In the genomic region with DNA sequence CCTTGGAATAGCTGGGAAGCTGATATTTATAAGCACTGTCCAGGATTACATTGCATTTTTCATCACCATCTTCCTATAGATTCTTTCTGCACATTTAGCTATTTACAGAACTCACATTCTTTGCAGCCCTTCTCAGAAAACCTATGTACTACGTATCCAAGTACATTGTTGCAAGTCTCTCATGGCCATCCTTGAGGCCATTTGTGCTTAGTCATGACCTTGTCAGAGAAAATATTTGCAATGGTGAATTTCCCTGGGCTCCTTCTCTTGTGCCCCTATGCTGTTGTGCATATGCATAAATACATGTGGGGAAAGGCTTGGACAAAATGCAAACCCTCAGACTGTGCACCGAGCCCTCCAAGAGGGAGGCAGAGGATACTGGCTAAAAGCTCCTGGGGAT, we compare ENCODE assay signal across 33 cellular contexts. TPM values are rescaled to one million over a fixed set of nuclear protein-coding genes. Genes with fewer than 3 reads are reported as not detected.
"Had no signal": no experiment of that assay in that cellular context is flagged by ENCODE, and none has a peak within 500 bp of the region (broad histone marks: within the 10 kb centered on the region; RNA-seq: fewer than 3 reads in every experiment).

No MANE protein-coding gene starts in this region.

- H3K4me3 Mint-ChIP-seq: dendritic cell treated with granulocyte-macrophage colony-stimulating factor and Interleukin-4, amounts not matched to agents 40 ng/mL and 50 ng/mL, for 4 days; effector memory CD8-positive, alpha-beta T cell; endodermal cell; mesothelial cell of epicardium had no signal

- H3K36me3 ChIP-seq: colonic mucosa, esophagus squamous epithelium, gastrocnemius medialis, heart right ventricle, left lung, lower lobe of right lung had no signal

- H3K4me1 ChIP-seq: colonic mucosa, esophagus squamous epithelium, gastrocnemius medialis, heart right ventricle, left lung, lower lobe of right lung had no signal

- H3K4me3 ChIP-seq: colonic mucosa, esophagus squamous epithelium, gastrocnemius medialis, heart right ventricle, left lung, lower lobe of right lung, mucosa of descending colon had no signal

- H3K9me3 ChIP-seq: colonic mucosa, esophagus squamous epithelium, gastrocnemius medialis, heart right ventricle, left lung, lower lobe of right lung, mucosa of descending colon had no signal

- H3K36me3 Mint-ChIP-seq: mesothelial cell of epicardium had no signal

- FAIRE-seq: endometrium, islet of Langerhans, keratinocyte had no signal

- H3K27ac Mint-ChIP-seq: dendritic cell treated with granulocyte-macrophage colony-stimulating factor and Interleukin-4, amounts not matched to agents 40 ng/mL and 50 ng/mL, for 4 days; effector memory CD8-positive, alpha-beta T cell; endodermal cell; mesothelial cell of epicardium had no signal

- H3K9me3 Mint-ChIP-seq: dendritic cell treated with granulocyte-macrophage colony-stimulating factor and Interleukin-4, amounts not matched to agents 40 ng/mL and 50 ng/mL, for 4 days; effector memory CD8-positive, alpha-beta T cell had no signal

- DNase-seq: colonic mucosa; cortex of kidney; effector CD8-positive, alpha-beta T cell; effector memory CD8-positive, alpha-beta T cell; endodermal cell; esophagus squamous epithelium; foreskin fibroblast; foreskin melanocyte; gastrocnemius medialis; glutamatergic neuron; head of caudate nucleus; heart right ventricle; hippocampal formation; left cardiac atrium; left lung; left ventricle myocardium superior; lower lobe of right lung; mesenchymal stem cell; mucosa of descending colon had no signal

- ATAC-seq: effector memory CD8-positive, alpha-beta T cell; esophagus mucosa; gastrocnemius medialis; heart right ventricle; left cardiac atrium; left lung; left ventricle myocardium superior; lower lobe of right lung; mucosa of descending colon had no signal

- H3K27me3 ChIP-seq: colonic mucosa, gastrocnemius medialis had no signal

- H3K4me1 Mint-ChIP-seq: endodermal cell, mesothelial cell of epicardium had no signal

- H3K27ac ChIP-seq: colonic mucosa, epithelial cell of prostate, esophagus squamous epithelium, gastrocnemius medialis, heart right ventricle, left lung, lower lobe of right lung had no signal

RNA-seq across cellular contexts. Expression of a gene that starts 19.5 kb away (rescaled TPM):
- total RNA-seq: colonic mucosa, dermis microvascular lymphatic vessel endothelial cell, endodermal cell, gastrocnemius medialis, glomerular endothelial cell, heart right ventricle, kidney epithelial cell, left cardiac atrium, left lung, left ventricle myocardium superior, lower leg skin, lower lobe of right lung, lung microvascular endothelial cell, mesenteric fat pad, mesothelial cell of epicardium, mucosa of descending colon, myocyte had no signal
- polyA plus RNA-seq: heart right ventricle, keratinocyte had no signal

RNA-seq across cellular contexts. Expression of a gene that starts 27.9 kb away (rescaled TPM):
- total RNA-seq: colonic mucosa, dermis microvascular lymphatic vessel endothelial cell, endodermal cell, gastrocnemius medialis, glomerular endothelial cell, heart right ventricle, kidney epithelial cell, left cardiac atrium, left lung, left ventricle myocardium superior, lower lobe of right lung, lung microvascular endothelial cell, mesenteric fat pad, mesothelial cell of epicardium, mucosa of descending colon, myocyte had no signal
- polyA plus RNA-seq: heart right ventricle had no signal

RNA-seq across cellular contexts. Expression of a gene that starts 34.3 kb away (rescaled TPM):
- total RNA-seq: colonic mucosa, dermis microvascular lymphatic vessel endothelial cell, endodermal cell, gastrocnemius medialis, glomerular endothelial cell, heart right ventricle, left cardiac atrium, left lung, left ventricle myocardium superior, lower lobe of right lung, lung microvascular endothelial cell, mesenteric fat pad, mucosa of descending colon, myocyte had no signal
- polyA plus RNA-seq: heart right ventricle had no signal

RNA-seq across cellular contexts. Expression of a gene that starts 43.0 kb away (rescaled TPM):
- total RNA-seq: colonic mucosa, dermis microvascular lymphatic vessel endothelial cell, endodermal cell, esophagus mucosa, gastrocnemius medialis, glomerular endothelial cell, heart right ventricle, kidney epithelial cell, left cardiac atrium, left lung, left ventricle myocardium superior, lower lobe of right lung, lung microvascular endothelial cell, mesenteric fat pad, mesothelial cell of epicardium, mucosa of descending colon, myocyte had no signal
- polyA plus RNA-seq: heart right ventricle had no signal

RNA-seq across cellular contexts. Expression of a gene that starts 46.9 kb away (rescaled TPM):
- total RNA-seq: dermis microvascular lymphatic vessel endothelial cell, endodermal cell, gastrocnemius medialis, glomerular endothelial cell, heart right ventricle, kidney epithelial cell, left cardiac atrium, left lung, left ventricle myocardium superior, lower lobe of right lung, lung microvascular endothelial cell, mesenteric fat pad, mesothelial cell of epicardium, mucosa of descending colon, myocyte had no signal
- polyA plus RNA-seq: heart right ventricle had no signal
